ENCODE assay signal across 28 cellular contexts in genomic region chr11:124941703-124942102, GRCh38. TPM values are rescaled to one million over a fixed set of nuclear protein-coding genes. Genes with fewer than 3 reads are reported as not detected.
"Had no signal": no experiment of that assay in that cellular context is flagged by ENCODE, and none has a peak within 500 bp of the region (broad histone marks: within the 10 kb centered on the region; RNA-seq: fewer than 3 reads in every experiment).

No MANE protein-coding gene starts in this region.

- H3K4me1 Mint-ChIP-seq: activated B cell treated with CpG ODN at 0.5 μM for 24 hours had no signal

- H3K27ac Mint-ChIP-seq: activated B cell treated with CpG ODN at 0.5 μM for 24 hours; activated naive CD4-positive, alpha-beta T cell treated with anti-CD3 and anti-CD28 coated beads, Interleukin-2, amount 10 ng/mL, durations not matched to agents 7 days and 5 days; activated naive CD8-positive, alpha-beta T cell treated with anti-CD3 and anti-CD28 coated beads, Interleukin-2, amount 50 U/mL, for 24 hours; effector memory CD8-positive, alpha-beta T cell; natural killer cell; T-helper 1 cell treated with Interleukin-12 subunit alpha and Interleukin-12 subunit beta and Interleukin-4 antibody, amounts not matched to agents 30 μg/mL and 1 μg/mL, for 36 hours had no signal

- H3K27ac ChIP-seq: body of pancreas, esophagus muscularis mucosa, gastrocnemius medialis, pancreas, psoas muscle, right atrium auricular region, tibial artery had no signal

- ATAC-seq: activated naive CD8-positive, alpha-beta T cell treated with anti-CD3 and anti-CD28 coated beads, Interleukin-2, amount 50 U/mL, for 24 hours; body of pancreas; effector memory CD8-positive, alpha-beta T cell; gastrocnemius medialis; left ventricle myocardium superior; natural killer cell; pancreas; psoas muscle; stimulated activated naive CD8-positive, alpha-beta T cell treated with anti-CD3 and anti-CD28 coated beads, Interleukin-15, Interleukin-2, amounts not matched to agents 100 U/mL and 50 U/mL, for 24 hours had no signal

- DNase-seq: activated B cell treated with CpG ODN at 0.5 μM for 24 hours; activated CD4-positive, alpha-beta T cell treated with anti-CD3 and anti-CD28 coated beads for 4 hours; activated CD4-positive, alpha-beta T cell treated with anti-CD3 and anti-CD28 coated beads, Interleukin-2, amount 50 U/mL, for 48 hours; activated CD8-positive, alpha-beta memory T cell treated with anti-CD3 and anti-CD28 coated beads, Interleukin-2, amount 50 U/mL, for 48 hours; activated effector memory CD4-positive, alpha-beta T cell treated with anti-CD3 and anti-CD28 coated beads, Interleukin-2, amount 50 U/mL, for 16 hours; activated naive CD4-positive, alpha-beta T cell treated with anti-CD3 and anti-CD28 coated beads, Interleukin-2, amount 10 ng/mL, durations not matched to agents 7 days and 5 days; activated naive CD8-positive, alpha-beta T cell treated with anti-CD3 and anti-CD28 coated beads, Interleukin-2, amount 50 U/mL, for 24 hours; activated T-cell treated with anti-CD3 and anti-CD28 coated beads, Interleukin-2, amount 50 U/mL, for 48 hours; body of pancreas; effector memory CD8-positive, alpha-beta T cell; gastrocnemius medialis; left ventricle myocardium superior; mammary epithelial cell; natural killer cell; pancreas; psoas muscle; stimulated activated CD4-positive, alpha-beta T cell treated with anti-CD3 and anti-CD28 coated beads, Interleukin-4, amount 100 ng/mL, for 24 hours; stimulated activated naive CD8-positive, alpha-beta T cell treated with anti-CD3 and anti-CD28 coated beads, Interleukin-15, Interleukin-2, amounts not matched to agents 100 U/mL and 50 U/mL, for 24 hours; tibial artery had no signal

- H3K9me3 ChIP-seq: body of pancreas, esophagus muscularis mucosa, gastrocnemius medialis, pancreas, psoas muscle, right atrium auricular region, tibial artery had no signal

- H3K4me3 Mint-ChIP-seq: activated B cell treated with CpG ODN at 0.5 μM for 24 hours; activated naive CD4-positive, alpha-beta T cell treated with anti-CD3 and anti-CD28 coated beads, Interleukin-2, amount 10 ng/mL, durations not matched to agents 7 days and 5 days; activated naive CD8-positive, alpha-beta T cell treated with anti-CD3 and anti-CD28 coated beads, Interleukin-2, amount 50 U/mL, for 24 hours; effector memory CD8-positive, alpha-beta T cell; natural killer cell; T-helper 1 cell treated with Interleukin-12 subunit alpha and Interleukin-12 subunit beta and Interleukin-4 antibody, amounts not matched to agents 30 μg/mL and 1 μg/mL, for 36 hours had no signal

- H3K4me3 ChIP-seq: body of pancreas, esophagus muscularis mucosa, gastrocnemius medialis, pancreas, psoas muscle, right atrium auricular region, tibial artery had no signal

- H3K36me3 ChIP-seq: esophagus muscularis mucosa, gastrocnemius medialis, pancreas, right atrium auricular region, tibial artery had no signal

- H3K27me3 Mint-ChIP-seq: activated naive CD8-positive, alpha-beta T cell treated with anti-CD3 and anti-CD28 coated beads, Interleukin-2, amount 50 U/mL, for 24 hours had no signal

- H3K36me3 Mint-ChIP-seq: natural killer cell had no signal

- H3K9me3 Mint-ChIP-seq: activated B cell treated with CpG ODN at 0.5 μM for 24 hours; activated naive CD4-positive, alpha-beta T cell treated with anti-CD3 and anti-CD28 coated beads, Interleukin-2, amount 10 ng/mL, durations not matched to agents 7 days and 5 days; activated naive CD8-positive, alpha-beta T cell treated with anti-CD3 and anti-CD28 coated beads, Interleukin-2, amount 50 U/mL, for 24 hours; effector memory CD8-positive, alpha-beta T cell; natural killer cell; T-helper 1 cell treated with Interleukin-12 subunit alpha and Interleukin-12 subunit beta and Interleukin-4 antibody, amounts not matched to agents 30 μg/mL and 1 μg/mL, for 36 hours had no signal

- FAIRE-seq: colon, endothelial cell of umbilical vein, pancreas, urothelium cell line had no signal

- H3K27me3 ChIP-seq: body of pancreas, esophagus muscularis mucosa, gastrocnemius medialis, pancreas, right atrium auricular region had no signal

- H3K4me1 ChIP-seq: body of pancreas, esophagus muscularis mucosa, gastrocnemius medialis, pancreas, psoas muscle, right atrium auricular region, tibial artery had no signal

RNA-seq across cellular contexts. Expression of gene HEPACAM, which starts 5.9 kb away (rescaled TPM):
- total RNA-seq: activated B cell treated with CpG ODN at 0.5 μM for 24 hours; activated CD8-positive, alpha-beta memory T cell treated with anti-CD3 and anti-CD28 coated beads for 36 hours; endothelial cell of umbilical vein; natural killer cell had no signal
- polyA plus RNA-seq: endothelial cell of umbilical vein had no signal

RNA-seq across cellular contexts. Expression of gene HEPN1, which starts 22.7 kb away (rescaled TPM):
- total RNA-seq: activated B cell treated with CpG ODN at 0.5 μM for 24 hours; activated CD8-positive, alpha-beta memory T cell treated with anti-CD3 and anti-CD28 coated beads for 36 hours; body of pancreas; cardiac septum; endothelial cell of umbilical vein; esophagus muscularis mucosa; gastrocnemius medialis; left ventricle myocardium superior; mammary epithelial cell; natural killer cell; pancreas; psoas muscle; right atrium auricular region; subcutaneous adipose tissue had no signal
- polyA plus RNA-seq: endothelial cell of umbilical vein, mammary epithelial cell had no signal

RNA-seq across cellular contexts. Expression of gene ROBO4, which starts 44.0 kb away (rescaled TPM):
- total RNA-seq: activated B cell treated with CpG ODN at 0.5 μM for 24 hours; activated CD8-positive, alpha-beta memory T cell treated with anti-CD3 and anti-CD28 coated beads for 36 hours; natural killer cell had no signal
